22 cellular contexts compared by ENCODE assay signal in the genomic region with DNA sequence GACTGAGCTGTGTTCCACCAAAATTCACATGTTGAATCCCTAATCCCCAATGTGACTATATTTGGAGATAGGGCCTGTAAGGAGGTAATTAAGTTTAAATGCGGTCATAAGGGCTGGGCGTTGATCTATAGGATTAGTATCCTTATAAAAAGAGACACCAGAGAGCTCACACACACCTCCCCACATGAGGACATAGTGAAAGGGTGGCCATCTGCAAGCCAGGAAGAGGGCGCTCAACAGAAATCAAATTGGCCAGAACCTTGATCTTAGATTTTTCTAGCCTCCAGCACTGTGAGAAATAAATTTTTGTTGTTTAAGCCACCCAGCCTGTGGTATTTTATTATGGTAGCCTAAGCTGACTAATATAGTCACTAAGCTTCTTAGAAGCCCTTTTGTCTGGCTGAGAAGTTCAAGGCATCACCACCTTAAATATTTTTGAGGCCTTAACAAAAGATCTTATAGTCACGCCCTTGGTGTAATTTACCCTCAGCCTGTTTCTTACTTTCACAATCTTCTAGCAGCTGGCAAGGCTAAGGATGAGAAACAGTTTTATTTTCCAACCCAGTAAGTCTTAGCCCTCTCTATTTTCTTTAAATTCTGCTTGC. TPM values are rescaled to one million over a fixed set of nuclear protein-coding genes. Genes with fewer than 3 reads are reported as not detected.
A peak's percentile ranks its signal among the peaks of the same experiment; 100 is the strongest.
DNase-seq lines count a peak whose midpoint lies in the region; ATAC-seq, FAIRE-seq and TF ChIP-seq lines count a peak whose summit lies in the region.
"Had no signal": no experiment of that assay in that cellular context is flagged by ENCODE, and none has a peak within 500 bp of the region (broad histone marks: within the 10 kb centered on the region; RNA-seq: fewer than 3 reads in every experiment).

No MANE protein-coding gene starts in this region.

- H4K20me1 ChIP-seq in keratinocyte (ENCODE audit: control insufficient read depth, extremely low read depth, insufficient read depth, low read length), result no peaks in the 10 kb centered on the region
- H4K20me1 ChIP-seq: BLaER1 had no signal

- no peaks in the 10 kb centered on the region; the same call in 1 of the 2 replicates for H3K36me3 ChIP-seq in SJSA1
- no peaks in the 10 kb centered on the region for H3K36me3 ChIP-seq in keratinocyte (ENCODE audit: control insufficient read depth in 2 of 2, extremely low read depth in 1 of 2, insufficient read depth in 2 of 2, low read length in 2 of 2)
- H3K36me3 ChIP-seq: BLaER1 had no signal

- no peak overlapping the region for H3K9ac ChIP-seq in keratinocyte (ENCODE audit: control insufficient read depth, extremely low read depth, insufficient read depth, low read length)
- H3K9ac ChIP-seq: BLaER1, KMS-11 had no signal

- no peaks in the 10 kb centered on the region for H3K9me1 ChIP-seq in keratinocyte (ENCODE audit: control insufficient read depth, extremely low read depth, insufficient read depth, low read length)

- H3K9me3 ChIP-seq in SJSA1 (replicated peaks) (no peaks in the 10 kb centered on the region; the same call in 1 of the 2 replicates), keratinocyte (ENCODE audit: control insufficient read depth, low read depth, low read length) (peaks cover 10% of the 10 kb centered on the region)

- dilution Hi-C loops in keratinocyte (cut with MboI; ENCODE audit: extremely low pct_ligation_motif_present, low sequenced_read_pairs), result no loop called here

- no peak for ATAC-seq in left colon
- no peak for ATAC-seq in GM18498 (IDR thresholded peaks at IDR 0.05; ENCODE audit: unreplicated experiment)
- ATAC-seq: SK-N-SH treated with all-trans-retinoic acid at 6 μM for 48 hours had no signal

- H2AFZ ChIP-seq in keratinocyte (ENCODE audit: control insufficient read depth, low read length), result no peak overlapping the region

- no peaks in the 10 kb centered on the region for H3K27me3 ChIP-seq in SJSA1 (replicated peaks)
- H3K27me3 ChIP-seq in keratinocyte (ENCODE audit: control insufficient read depth, extremely low read depth, insufficient read depth, low read length), result no peaks in the 10 kb centered on the region
- H3K27me3 ChIP-seq: BLaER1 had no signal

- H3K4me1 ChIP-seq in SJSA1 (replicated peaks), result peaks cover 36% of the 10 kb centered on the region
- H3K4me1 ChIP-seq in keratinocyte (ENCODE audit: control insufficient read depth, extremely low read depth, insufficient read depth, low read length), result peaks cover 23% of the 10 kb centered on the region

- DNase-seq in LHCN-M2 (ENCODE audit: low read depth) (peak; percentile 19), SJSA1 (ENCODE audit: low read depth in 1 of 2, low spot score in 2 of 2) (peak in 1 of 2 experiments; percentile 14), keratinocyte (ENCODE audit: low read depth, low spot score) (peak; percentile 15), hypothalamus (lab: John Stamatoyannopoulos, UW) (no peak), GM10266 (ENCODE audit: extremely low spot score) (no peak), left colon (no peak)
- DNase-seq: CD4-positive, alpha-beta T cell; COR-L47; IMR-90; MM.1S; NCI-H1092; NCI-H1436; NCI-H1930; NCI-H69; NK-92 treated with Interleukin-12 subunit alpha and Interleukin-12 subunit beta, amount 100 ng/mL, for 24 hours; SIG-M5 had no signal

- H3K4me2 ChIP-seq in keratinocyte (ENCODE audit: control insufficient read depth, extremely low read depth, insufficient read depth, low read depth, low read length), result no peak overlapping the region
- H3K4me2 ChIP-seq: BLaER1, KMS-11 had no signal

- no peak overlapping the region for H3K4me3 ChIP-seq in SJSA1
- no peak overlapping the region for H3K4me3 ChIP-seq in keratinocyte (ENCODE audit: control insufficient read depth in 2 of 3, extremely low read depth in 1 of 3, insufficient read depth in 2 of 3, low read depth in 1 of 3, low read length in 3 of 3)
- H3K4me3 ChIP-seq: BLaER1 had no signal

- no peaks in the 10 kb centered on the region for H3K79me2 ChIP-seq in keratinocyte (ENCODE audit: control insufficient read depth, insufficient read depth, low read length)

- no peak for TF ChIP-seq CTCF in keratinocyte (optimal IDR thresholded peaks at IDR 0.05 in 1 of 3, IDR thresholded peaks at IDR 0.05 in 1 of 3, conservative IDR thresholded peaks at IDR 0.05 in 1 of 3; ENCODE audit: extremely low read depth in 1 of 3, insufficient read depth in 2 of 3, low read length in 3 of 3)
- no peak for TF ChIP-seq CTCF in GM10266 (IDR thresholded peaks at IDR 0.05; ENCODE audit: control insufficient read depth, insufficient read depth, low read depth, missing control alignments)

- H3K27ac ChIP-seq in SJSA1, result peak overlapping the region; percentile 14; the same call in 1 of the 2 replicates
- no peak overlapping the region for H3K27ac ChIP-seq in keratinocyte (ENCODE audit: control insufficient read depth, insufficient read depth, low read length)
- H3K27ac ChIP-seq: BLaER1, KMS-11 had no signal

- intact Hi-C loops in left colon (cut with DNase I, micrococcal nuclease), result no loop called here

- FAIRE-seq in keratinocyte (lab: Jason Lieb, UNC), result no peak
- FAIRE-seq: G401.6, H1 had no signal

RNA-seq across cellular contexts. Expression of gene GORAB, which starts 28.8 kb away (rescaled TPM):
- total RNA-seq in LHCN-M2 (2014; rRNA removed), result 9.8 and 14.0 TPM in 2 replicates
- 3.4 TPM for polyA plus RNA-seq in LHCN-M2 (2012)
- 7.6 and 14.8 TPM in 2 replicates for total RNA-seq in SJSA1 (2014; rRNA removed; shearing (Covaris generic))
- polyA plus RNA-seq in keratinocyte, result 5.5 to 12.0 TPM (median 8.7 TPM) in 3 replicates
- polyA plus RNA-seq in keratinocyte (2011; ENCODE audit: low read depth), result 6.2 TPM
- polyA plus RNA-seq in keratinocyte (2011; cell fraction: cytosol; rRNA removed), result 2.7 and 4.9 TPM in 2 replicates
- 17.4 and 23.3 TPM in 2 replicates for polyA plus RNA-seq in keratinocyte (2011; cell fraction: nucleus; rRNA removed)
- polyA plus RNA-seq in keratinocyte (2012; ENCODE audit: low replicate concordance), result 4.0 and 4.3 TPM in 2 replicates
- polyA minus RNA-seq in keratinocyte, result 0.26 to 4.1 TPM (median 3.8 TPM) in 3 replicates
- polyA minus RNA-seq in keratinocyte (2011; cell fraction: cytosol; rRNA and poly(A)+ RNA removed), result 2.3 TPM
- polyA minus RNA-seq in keratinocyte (2011; cell fraction: nucleus; rRNA and poly(A)+ RNA removed), result 3.5 and 8.5 TPM in 2 replicates
- total RNA-seq in left colon, result 10 to 100 TPM; 25.0 to 26.4 TPM

Comparison
In these comparisons a context has a peak if more than half of its experiments do, and no peak if none do; other contexts are left out.
1. DNase-seq: peak in LHCN-M2 (single experiment) and keratinocyte (single experiment); none in hypothalamus (0 of 51), GM10266 (single experiment) and left colon (0 of 2).